12 cellular contexts compared by ENCODE assay signal in the genomic region with DNA sequence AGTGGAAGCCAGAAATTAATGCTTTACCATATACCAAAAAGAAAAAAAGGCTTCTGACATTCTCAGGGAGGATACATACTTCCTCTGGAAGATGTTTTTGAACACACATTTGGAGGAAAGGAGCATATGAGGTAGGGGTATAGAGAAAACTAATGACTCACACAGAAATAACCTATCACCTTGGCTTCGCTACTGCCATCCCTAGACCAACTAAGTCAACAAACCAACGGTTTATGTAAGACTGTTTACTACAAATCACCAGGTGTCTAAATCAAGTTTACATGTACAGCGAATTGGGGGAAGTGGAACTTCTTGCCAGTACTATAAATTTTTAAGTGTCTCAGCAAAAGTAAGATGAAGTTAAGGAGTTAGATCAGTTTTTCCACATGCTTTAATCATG.
"Had no signal": no experiment of that assay in that cellular context is flagged by ENCODE, and none has a peak within 500 bp of the region (broad histone marks: within the 10 kb centered on the region; RNA-seq: fewer than 3 reads in every experiment).

No MANE protein-coding gene starts in this region.

- H3K9me3 Mint-ChIP-seq: activated naive CD4-positive, alpha-beta T cell treated with anti-CD3 and anti-CD28 coated beads, Interleukin-2, amount 10 ng/mL, durations not matched to agents 7 days and 5 days; activated T-helper 17 cell treated with anti-CD3 and anti-CD28 coated beads, Interleukin-2, amount 50 U/mL, for 72 hours; mesothelial cell of epicardium; neural progenitor cell had no signal

- DNase-seq: activated CD8-positive, alpha-beta memory T cell treated with anti-CD3 and anti-CD28 coated beads for 24 hours; activated naive CD4-positive, alpha-beta T cell treated with anti-CD3 and anti-CD28 coated beads, Interleukin-2, amount 10 ng/mL, durations not matched to agents 7 days and 5 days; colonic mucosa; hypothalamus; sigmoid colon; spleen; tibial artery had no signal

- H2AFZ ChIP-seq: neural progenitor cell had no signal

- H3K4me3 Mint-ChIP-seq: activated naive CD4-positive, alpha-beta T cell treated with anti-CD3 and anti-CD28 coated beads, Interleukin-2, amount 10 ng/mL, durations not matched to agents 7 days and 5 days; activated T-helper 17 cell treated with anti-CD3 and anti-CD28 coated beads, Interleukin-2, amount 50 U/mL, for 72 hours; mesothelial cell of epicardium; neural progenitor cell had no signal

- H3K9me3 ChIP-seq: colonic mucosa, sigmoid colon, spleen, tibial artery, vagina had no signal

- H3K27ac ChIP-seq: colonic mucosa, neural progenitor cell, sigmoid colon, spleen, vagina had no signal

- H3K9ac ChIP-seq: neural progenitor cell had no signal

- H3K4me1 Mint-ChIP-seq: activated naive CD4-positive, alpha-beta T cell treated with anti-CD3 and anti-CD28 coated beads, Interleukin-2, amount 10 ng/mL, durations not matched to agents 7 days and 5 days; activated T-helper 17 cell treated with anti-CD3 and anti-CD28 coated beads, Interleukin-2, amount 50 U/mL, for 72 hours; mesothelial cell of epicardium; neural progenitor cell had no signal

- H3K27me3 ChIP-seq: colonic mucosa, neural progenitor cell, sigmoid colon, spleen, tibial artery, vagina had no signal

- ATAC-seq: activated T-helper 17 cell treated with anti-CD3 and anti-CD28 coated beads, Interleukin-2, amount 50 U/mL, for 72 hours; esophagus mucosa had no signal

- H3K4me3 ChIP-seq: colonic mucosa, neural progenitor cell, sigmoid colon, spleen, tibial artery, vagina had no signal

- H3K27ac Mint-ChIP-seq: activated naive CD4-positive, alpha-beta T cell treated with anti-CD3 and anti-CD28 coated beads, Interleukin-2, amount 10 ng/mL, durations not matched to agents 7 days and 5 days; activated T-helper 17 cell treated with anti-CD3 and anti-CD28 coated beads, Interleukin-2, amount 50 U/mL, for 72 hours; mesothelial cell of epicardium; neural progenitor cell had no signal

- H3K27me3 Mint-ChIP-seq: activated naive CD4-positive, alpha-beta T cell treated with anti-CD3 and anti-CD28 coated beads, Interleukin-2, amount 10 ng/mL, durations not matched to agents 7 days and 5 days; activated T-helper 17 cell treated with anti-CD3 and anti-CD28 coated beads, Interleukin-2, amount 50 U/mL, for 72 hours had no signal

- H3K4me1 ChIP-seq: colonic mucosa, neural progenitor cell, sigmoid colon, spleen, vagina had no signal

- H3K4me2 ChIP-seq: neural progenitor cell had no signal
